Comparison of ENCODE assay signal across 8 cellular contexts in the genomic region with DNA sequence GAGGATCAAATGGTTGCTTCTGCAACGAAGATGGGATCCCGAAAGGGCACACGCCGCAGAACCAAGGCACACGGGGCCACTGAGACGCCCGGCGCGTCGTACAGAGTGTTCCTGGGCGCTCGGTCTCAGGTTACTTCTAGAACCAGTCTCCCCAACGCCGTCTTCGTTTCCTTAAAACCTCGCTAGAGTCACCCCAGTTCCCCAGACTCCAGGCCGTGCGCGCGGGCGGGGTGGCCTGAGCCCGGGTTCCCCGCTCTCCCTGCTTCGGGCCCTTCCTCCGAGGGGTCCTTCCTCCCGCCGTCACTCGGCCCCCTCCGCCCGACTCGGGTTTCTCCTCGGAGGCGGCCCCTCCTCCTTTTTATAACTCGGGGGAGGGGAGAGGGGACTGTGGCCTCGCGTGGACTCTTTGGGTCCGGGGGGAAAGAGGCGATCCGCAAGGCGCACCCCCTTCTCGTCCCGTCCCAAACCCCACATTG. TPM values are rescaled to one million over a fixed set of nuclear protein-coding genes. Genes with fewer than 3 reads are reported as not detected.
DNase-seq lines count a peak whose midpoint lies in the region; ATAC-seq and TF ChIP-seq lines count a peak whose summit lies in the region.

No MANE protein-coding gene starts in this region.

- H3K36me3 ChIP-seq in BLaER1 (no peaks in the 10 kb centered on the region), endocrine pancreas (ENCODE audit: control insufficient read depth, insufficient read depth, low read length) (no peaks in the 10 kb centered on the region), mesodermal cell (ENCODE audit: control insufficient read depth, insufficient read depth, low read length) (peaks cover 10% of the 10 kb centered on the region), subcutaneous abdominal adipose tissue (ENCODE audit: control insufficient read depth in 5 of 5, insufficient read depth in 5 of 5, low read length in 5 of 5) (no peaks in the 10 kb centered on the region)

- peak; percentile 5 for ATAC-seq in GM21576 (IDR thresholded peaks at IDR 0.05; ENCODE audit: unreplicated experiment)

- H4K20me1 ChIP-seq in BLaER1 = peaks cover 18% of the 10 kb centered on the region

- WGBS in mesodermal cell (ENCODE audit: insufficient coverage in 2 of 2), 2 experiments = 0% methylated on average over 14 to 34 of the region's 42 CpGs

- peaks cover 31% of the 10 kb centered on the region for H3K4me1 ChIP-seq in BLaER1
- H3K4me1 ChIP-seq in endocrine pancreas (ENCODE audit: control insufficient read depth, insufficient read depth, low read length) = no peaks in the 10 kb centered on the region
- peaks cover 13% of the 10 kb centered on the region for H3K4me1 ChIP-seq in mesodermal cell (ENCODE audit: control insufficient read depth, insufficient read depth, low read length, poor library complexity, severe bottlenecking)
- peaks cover 0 to 46% (median 37%) of the 10 kb centered on the region in 5 donors for H3K4me1 ChIP-seq in subcutaneous abdominal adipose tissue (ENCODE audit: control insufficient read depth in 5 of 5, insufficient read depth in 5 of 5, low read length in 5 of 5)

- no peak for DNase-seq in LNCaP clone FGC (ENCODE audit: low read depth)
- peak; percentile 46 for DNase-seq in activated CD4-positive, alpha-beta T cell treated with anti-CD3 and anti-CD28 coated beads for 48 hours
- DNase-seq in NK-92 (lab: John Stamatoyannopoulos, UW; ENCODE audit: unreplicated experiment) = no peak

- H3K27me3 ChIP-seq in BLaER1 = peaks cover 64% of the 10 kb centered on the region
- H3K27me3 ChIP-seq in endocrine pancreas (ENCODE audit: control insufficient read depth, insufficient read depth, low read length) = peaks cover 7% of the 10 kb centered on the region
- peaks cover 12 to 34% (median 27%) of the 10 kb centered on the region in 5 donors for H3K27me3 ChIP-seq in subcutaneous abdominal adipose tissue (ENCODE audit: control insufficient read depth in 5 of 5, insufficient read depth in 4 of 5, low read length in 5 of 5)

- H3K9me3 ChIP-seq in BLaER1 (no peaks in the 10 kb centered on the region), endocrine pancreas (ENCODE audit: control insufficient read depth, low read length) (no peaks in the 10 kb centered on the region), mesodermal cell (ENCODE audit: control insufficient read depth, low read length) (no peaks in the 10 kb centered on the region), subcutaneous abdominal adipose tissue (ENCODE audit: control insufficient read depth in 5 of 5, low read length in 5 of 5) (peaks cover 0 to 8% (median 4%) of the 10 kb centered on the region in 5 donors)

- TF ChIP-seq CTCF in LNCaP clone FGC (IDR thresholded peaks at IDR 0.05; ENCODE audit: control insufficient read depth, extremely low read depth, insufficient read depth) = no peak

- H3K9ac ChIP-seq in BLaER1 (peak overlapping the region; percentile 76), endocrine pancreas (ENCODE audit: control insufficient read depth, insufficient read depth, low read length) (no peak overlapping the region), subcutaneous abdominal adipose tissue (ENCODE audit: low read length in 5 of 5) (peak overlapping the region in 4 of 5 donors; percentile 60 to 83 (median 70))

- H3K27ac ChIP-seq in BLaER1 (peak overlapping the region; percentile 39; the same call in 1 of the 2 replicates), mesodermal cell (ENCODE audit: low read depth, low read length, severe bottlenecking) (peak overlapping the region; percentile 99), subcutaneous abdominal adipose tissue (ENCODE audit: low read depth, low read length) (peak overlapping the region; percentile 46)

- peak overlapping the region; percentile 92 for H3K4me2 ChIP-seq in BLaER1

- peak overlapping the region; percentile 86 for H3K4me3 ChIP-seq in BLaER1
- peak overlapping the region; percentile 60 for H3K4me3 ChIP-seq in LNCaP clone FGC (ENCODE audit: low read depth, low read length)
- H3K4me3 ChIP-seq in endocrine pancreas (ENCODE audit: control insufficient read depth, insufficient read depth, low read length) = peak overlapping the region; percentile 31
- H3K4me3 ChIP-seq in mesodermal cell (ENCODE audit: extremely low read depth, insufficient read depth, low read length, poor library complexity, severe bottlenecking) = peak overlapping the region; percentile 65
- H3K4me3 ChIP-seq in subcutaneous abdominal adipose tissue (ENCODE audit: low read depth in 1 of 5, low read length in 5 of 5) = peak overlapping the region; percentile 66 to 91 (median 83)

RNA-seq across cellular contexts. Expression of gene FZD7, which starts 0.8 kb away (rescaled TPM):
- polyA plus RNA-seq in mesodermal cell (2013, experiment 1 of 2) = 36.1 TPM
- polyA plus RNA-seq in mesodermal cell (2013, experiment 2 of 2) = 30.4 TPM

RNA-seq across cellular contexts. Expression of gene KIAA2012, which starts 40.2 kb away (rescaled TPM):
- 0.18 TPM for polyA plus RNA-seq in mesodermal cell (2013, experiment 1 of 2)
- 0.05 TPM for polyA plus RNA-seq in mesodermal cell (2013, experiment 2 of 2)

Comparison
In these comparisons a context has a peak if more than half of its experiments do, and no peak if none do; other contexts are left out.
1. H3K27ac ChIP-seq: peak in every context shown above with its lines; median percentile 99 in mesodermal cell; 46 in subcutaneous abdominal adipose tissue; 39 in BLaER1.
2. H3K4me3 ChIP-seq: peak in every context shown above with its lines; median percentile 86 in BLaER1; 83 in subcutaneous abdominal adipose tissue; 65 in mesodermal cell; 60 in LNCaP clone FGC; 31 in endocrine pancreas.